In genomic region chr2:15893689-15894325, GRCh38 we compare ENCODE assay signal across 1 cellular context.
TF ChIP-seq lines count a peak whose summit lies in the region.

No MANE protein-coding gene starts in this region.

TF ChIP-seq in HepG2, 621 proteins besides CTCF, POLR2A, EP300 and RAD21:
- TF ChIP-seq PHF21A (CRISPR knock-in tag; IDR thresholded peaks at IDR 0.05) (no peak), ZSCAN31 (CRISPR knock-in tag; IDR thresholded peaks at IDR 0.05; ENCODE audit: low read depth) (no peak), ZBTB38 (CRISPR knock-in tag; IDR thresholded peaks at IDR 0.05) (no peak), ZNF333 (CRISPR knock-in tag; IDR thresholded peaks at IDR 0.05; ENCODE audit: borderline replicate concordance) (no peak), SPEN (CRISPR knock-in tag; IDR thresholded peaks at IDR 0.05; ENCODE audit: low read depth) (no peak), ZBTB43 (CRISPR knock-in tag; conservative IDR thresholded peaks at IDR 0.05) (no peak), ZNF737 (CRISPR knock-in tag; IDR thresholded peaks at IDR 0.05; ENCODE audit: borderline replicate concordance) (no peak), MYNN (CRISPR knock-in tag; IDR thresholded peaks at IDR 0.05; ENCODE audit: low read depth) (no peak), SP2 (CRISPR knock-in tag; IDR thresholded peaks at IDR 0.05) (no peak), THYN1 (CRISPR knock-in tag; IDR thresholded peaks at IDR 0.05; ENCODE audit: borderline replicate concordance, low read depth) (no peak)
